Comparison of ENCODE assay signal across 8 cellular contexts in the genomic region with DNA sequence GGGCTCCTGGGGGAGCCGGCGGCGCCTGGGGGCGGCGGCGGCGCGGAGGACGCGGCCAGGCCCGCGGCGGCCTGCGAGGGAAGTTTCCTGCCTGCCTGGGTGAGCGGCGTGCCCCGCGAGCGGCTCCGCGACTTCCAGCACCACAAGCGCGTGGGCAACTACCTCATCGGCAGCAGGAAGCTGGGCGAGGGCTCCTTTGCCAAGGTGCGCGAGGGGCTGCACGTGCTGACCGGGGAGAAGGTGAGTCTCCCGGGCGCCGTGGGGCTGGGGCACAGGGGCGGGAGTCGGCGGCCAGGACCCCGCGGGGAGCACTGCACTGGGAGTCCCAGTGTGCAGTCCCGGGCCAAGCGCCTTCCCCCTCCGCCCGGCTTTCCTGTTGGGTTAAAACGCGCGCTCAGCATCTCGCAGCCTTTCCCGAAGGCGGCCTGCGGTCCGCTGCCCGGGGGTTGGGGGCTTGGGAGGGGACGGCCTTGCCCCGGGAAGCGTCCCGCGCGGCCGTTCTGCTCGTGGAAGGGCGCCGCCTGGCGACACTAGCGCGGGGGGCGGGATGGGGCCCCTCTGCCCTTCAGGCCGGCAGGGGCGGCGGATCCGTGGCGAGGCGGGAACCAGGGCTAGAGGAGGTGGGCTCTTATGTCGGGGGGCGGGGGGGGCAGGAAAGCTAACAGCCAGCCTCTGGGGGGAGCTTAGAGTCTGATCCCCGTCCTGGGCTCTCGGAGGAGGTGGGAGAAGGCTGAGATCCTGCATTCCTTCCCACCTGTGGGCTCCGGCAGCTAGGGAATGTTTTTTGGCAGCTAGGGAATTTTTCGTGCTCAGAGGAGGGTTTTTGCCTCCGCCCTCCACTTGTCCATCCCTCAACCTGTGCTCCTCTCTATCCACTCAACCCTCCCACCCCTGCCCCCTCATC. TPM values are rescaled to one million over a fixed set of nuclear protein-coding genes. Genes with fewer than 3 reads are reported as not detected.
DNase-seq lines count a peak whose midpoint lies in the region; TF ChIP-seq lines count a peak whose summit lies in the region.

No MANE protein-coding gene starts in this region.

- TF ChIP-seq CTCF in SK-N-SH (IDR thresholded peaks at IDR 0.05) (peak; percentile 61), lower leg skin (IDR thresholded peaks at IDR 0.05) (no peak)

- H3K9me3 ChIP-seq in HAP-1, result no peaks in the 10 kb centered on the region
- no peaks in the 10 kb centered on the region for H3K9me3 ChIP-seq in SK-N-SH

- no peak for TF ChIP-seq EP300 in SK-N-SH (IDR thresholded peaks at IDR 0.05; ENCODE audit: borderline replicate concordance in 1 of 2, low read depth in 1 of 2, low read length in 1 of 2)

- H4K20me1 ChIP-seq in SK-N-SH (ENCODE audit: insufficient read depth), result no peaks in the 10 kb centered on the region

- no peaks in the 10 kb centered on the region for H3K36me3 ChIP-seq in HAP-1 (replicated peaks)
- no peaks in the 10 kb centered on the region for H3K36me3 ChIP-seq in SK-N-SH (replicated peaks in 1 of 2; ENCODE audit: control insufficient read depth in 1 of 2, insufficient read depth in 2 of 2, low read length in 1 of 2)

- CTCF ChIA-PET in SK-N-SH (lab: Yijun Ruan, JAX), result interaction anchor here (0.7 to 8.6 kb wide), 28 partner anchors 8 to 486 kb away, joined by 3 to 75 read pairs (median 4); no protein-coding TSS in a partner anchor

- H3K27me3 ChIP-seq in HAP-1 (ENCODE audit: low read depth) (no peaks in the 10 kb centered on the region; the same call in 1 of the 2 replicates), SK-N-SH (ENCODE audit: insufficient read depth) (peaks cover 5% of the 10 kb centered on the region)

- in situ Hi-C loops in HAP-1 (cut with MboI; ENCODE audit: low sequenced_read_pairs), result no loop called here

- H3K4me2 ChIP-seq in SK-N-SH, result peak overlapping the region; percentile 99

- H3K4me1 ChIP-seq in HAP-1, result peaks cover 4% of the 10 kb centered on the region
- peaks cover 0 to 20% of the 10 kb centered on the region in 2 experiments; a peak in 1 of 4 replicates for H3K4me1 ChIP-seq in SK-N-SH (ENCODE audit: control insufficient read depth in 1 of 2, insufficient read depth in 2 of 2, low read depth in 1 of 2, low read length in 1 of 2)

- H2AFZ ChIP-seq in SK-N-SH (ENCODE audit: low read depth), result peak overlapping the region; percentile 72; the same call in 1 of the 2 replicates

- DNase-seq in AG08395 (ENCODE audit: low spot score) (peak; percentile 63), HAP-1 (ENCODE audit: low spot score in 2 of 2) (peak; percentile 57 to 87), SK-N-SH (peak; percentile 91), lower leg skin (ENCODE audit: low spot score in 2 of 2) (peak in 1 of 2 donors; percentile 89), SKM-1 treated with dmso at 0.1 percent for 144 hours (lab: John Stamatoyannopoulos, UW; ENCODE audit: unreplicated experiment) (no peak), cerebellum (ENCODE audit: low spot score) (no peak)
- peak; percentile 9 for DNase-seq in central memory CD4-positive, alpha-beta T cell
- peak; percentile 30 for DNase-seq in stimulated activated CD8-positive, alpha-beta memory T cell treated with anti-CD3 and anti-CD28 coated beads, Interleukin-15, amount 100 ng/mL, for 24 hours (ENCODE audit: low read depth)

- H3K27ac ChIP-seq in SK-N-SH (ENCODE audit: low read depth in 2 of 2, low read length in 1 of 2), result peak overlapping the region in 1 of 2 experiments; percentile 34; a peak in 1 of 4 replicates

- 46% methylated on average over 3 of the region's 77 CpGs for WGBS in SK-N-SH (ENCODE audit: low lambda C conversion rate)
- whole genome bisulfite sequencing in lower leg skin, 2 donors, result 1% methylated on average over 27 to 44 of the region's 77 CpGs

- H3K9me2 ChIP-seq in SK-N-SH, result no peaks in the 10 kb centered on the region

- H3F3A ChIP-seq in SK-N-SH (replicated peaks; ENCODE audit: insufficient read depth), result no peaks in the 10 kb centered on the region

- peak; percentile 39; the same call in 1 of the 2 replicates for TF ChIP-seq RAD21 in SK-N-SH (IDR thresholded peaks at IDR 0.05; ENCODE audit: low read length)

- H3K9ac ChIP-seq in SK-N-SH, result peak overlapping the region; percentile 46; the same call in 1 of the 2 replicates

- peak overlapping the region; percentile 72 for H3K4me3 ChIP-seq in HAP-1
- H3K4me3 ChIP-seq in SK-N-SH (ENCODE audit: low read depth in 2 of 2, low read length in 1 of 2), result peak overlapping the region; percentile 55 to 75; a peak in 3 of 4 replicates
- peak overlapping the region; percentile 26 for H3K4me3 ChIP-seq in lower leg skin (ENCODE audit: low read depth, poor library complexity, severe bottlenecking)

- intact Hi-C loops in lower leg skin (cut with DNase I; ENCODE audit: low total_unique reads), result loop anchor here (5.0 kb wide), 1 partner anchor 87 kb away; no protein-coding TSS in a partner anchor

- POLR2A ChIA-PET in SK-N-SH (lab: Yijun Ruan, JAX), result interaction anchor here (1.3 kb wide), 1 partner anchor 383 kb away, joined by 8 read pairs; no protein-coding TSS in a partner anchor

- H3K79me2 ChIP-seq in SK-N-SH (ENCODE audit: insufficient read depth), result no peaks in the 10 kb centered on the region; the same call in 1 of the 2 replicates

- TF ChIP-seq POLR2A in lower leg skin (IDR thresholded peaks at IDR 0.05), result no peak

TF ChIP-seq in SK-N-SH, 30 proteins besides CTCF, POLR2A, EP300 and RAD21:
- TF ChIP-seq FOSL2 (IDR thresholded peaks at IDR 0.05; ENCODE audit: borderline replicate concordance, low read depth) (no peak), CHD2 (IDR thresholded peaks at IDR 0.05; ENCODE audit: low read length, partially characterized antibody) (no peak), GATA2 (CRISPR knock-in tag; IDR thresholded peaks at IDR 0.05) (0 out of 2 replicates have a peak, but pooled peaks have one; percentile 17), SMC3 (IDR thresholded peaks at IDR 0.05; ENCODE audit: low read depth, low read length) (peak; percentile 40; the same call in 1 of the 2 replicates)

RNA-seq across cellular contexts. Expression of gene HUNK, which starts 1.1 kb away (rescaled TPM):
- 0.28 and 0.31 TPM in 2 replicates for polyA plus RNA-seq in SK-N-SH (2012; rRNA removed)
- polyA plus RNA-seq in SK-N-SH (2012; cell fraction: cytosol; rRNA removed), result 0.32 and 0.47 TPM in 2 replicates
- 0.27 and 0.29 TPM in 2 replicates for polyA plus RNA-seq in SK-N-SH (2012; cell fraction: nucleus; rRNA removed)
- total RNA-seq in lower leg skin (1 to 10 TPM; 2.8 to 4.0 (median 3.5) TPM), cerebellum (19.3 TPM)

Comparison
In these comparisons a context has a peak if more than half of its experiments do, and no peak if none do; other contexts are left out.
1. DNase-seq: peak in AG08395 (single experiment), HAP-1 (2 of 2), SK-N-SH (single experiment), central memory CD4-positive, alpha-beta T cell (single experiment) and stimulated activated CD8-positive, alpha-beta memory T cell treated with anti-CD3 and anti-CD28 coated beads, Interleukin-15, amount 100 ng/mL, for 24 hours (single experiment); none in SKM-1 treated with dmso at 0.1 percent for 144 hours (single experiment) and cerebellum (single experiment).
2. Peak in every context shown above with its lines, with median percentiles within 50 percentile points of each other: H3K4me3 ChIP-seq.